ENCODE assay signal across 8 cellular contexts in genomic region chr12:113462117-113462774, GRCh38. TPM values are rescaled to one million over a fixed set of nuclear protein-coding genes. Genes with fewer than 3 reads are reported as not detected.
A peak's percentile ranks its signal among the peaks of the same experiment; 100 is the strongest.
DNase-seq lines count a peak whose midpoint lies in the region; ATAC-seq and TF ChIP-seq lines count a peak whose summit lies in the region.

No MANE protein-coding gene starts in this region.

- H2BK5ac ChIP-seq in trophoblast cell (ENCODE audit: low read depth, low read length, poor library complexity): no peak overlapping the region

- H3K4me3 ChIP-seq in Karpas-422 (ENCODE audit: low read length): no peak overlapping the region
- H3K4me3 ChIP-seq in trophoblast cell (ENCODE audit: low read depth, low read length): no peak overlapping the region
- H3K4me3 ChIP-seq in tibial artery: peak overlapping the region; percentile 26 to 41

- H3K9me3 ChIP-seq in Karpas-422 (ENCODE audit: low read length) (no peaks in the 10 kb centered on the region), trophoblast cell (ENCODE audit: insufficient read depth, low read depth, low read length) (peaks cover 4% of the 10 kb centered on the region), tibial artery (no peaks in the 10 kb centered on the region)

- H3K27me3 ChIP-seq in Karpas-422 (ENCODE audit: low read length) (no peaks in the 10 kb centered on the region), trophoblast cell (ENCODE audit: insufficient read depth, low read length) (peaks cover 52% of the 10 kb centered on the region), tibial artery (peaks cover 9 to 89% of the 10 kb centered on the region in 2 donors)

- no peak overlapping the region for H3K14ac ChIP-seq in trophoblast cell (ENCODE audit: low read length)

- H4K20me1 ChIP-seq in Karpas-422 (ENCODE audit: insufficient read depth, low read depth, low read length): no peaks in the 10 kb centered on the region

- H3K4me1 ChIP-seq in Karpas-422 (ENCODE audit: low read length): no peaks in the 10 kb centered on the region
- H3K4me1 ChIP-seq in trophoblast cell (ENCODE audit: control insufficient read depth in 1 of 2, insufficient read depth in 2 of 2, low read length in 2 of 2): peaks cover 0 to 2% of the 10 kb centered on the region in 2 experiments
- H3K4me1 ChIP-seq in tibial artery: peaks cover 0 to 48% (median 42%) of the 10 kb centered on the region in 4 donors

- no peak overlapping the region for H2BK120ac ChIP-seq in trophoblast cell (ENCODE audit: insufficient read depth, low read length, poor library complexity)

- H3K4me2 ChIP-seq in Karpas-422 (ENCODE audit: low read depth, low read length, poor library complexity, severe bottlenecking) (no peak overlapping the region), trophoblast cell (ENCODE audit: low read length) (peak overlapping the region; percentile 20)

- H2AK5ac ChIP-seq in trophoblast cell (ENCODE audit: low read length): no peak overlapping the region

- DNase-seq in Daoy (ENCODE audit: low read depth): peak; percentile 89
- peak; percentile 82 for DNase-seq in Karpas-422
- DNase-seq in SHP77 treated with DMSO at 0.1 percent for 48 hours (lab: John Stamatoyannopoulos, UW): peak; percentile 75
- DNase-seq in activated naive CD4-positive, alpha-beta T cell (lab: John Stamatoyannopoulos, UW): peak; percentile 23 to 57 (median 44)
- DNase-seq in globus pallidus (ENCODE audit: low spot score): peak; percentile 54
- DNase-seq in trophoblast cell: peak; percentile 59 to 82
- DNase-seq in tibial artery: peak; percentile 76 to 83

- peak; percentile 64 to 89 for TF ChIP-seq CTCF in tibial artery (IDR thresholded peaks at IDR 0.05)

- H3K36me3 ChIP-seq in Karpas-422 (ENCODE audit: insufficient read depth, low read length) (no peaks in the 10 kb centered on the region), trophoblast cell (ENCODE audit: control insufficient read depth in 1 of 2, insufficient read depth in 2 of 2, low read length in 2 of 2) (no peaks in the 10 kb centered on the region), tibial artery (no peaks in the 10 kb centered on the region)

- no peak overlapping the region for H3K4ac ChIP-seq in trophoblast cell (ENCODE audit: low read depth, low read length)

- H4K91ac ChIP-seq in trophoblast cell (ENCODE audit: low read depth, low read length): no peak overlapping the region

- no peaks in the 10 kb centered on the region for H3K79me2 ChIP-seq in Karpas-422 (ENCODE audit: low read length)
- no peaks in the 10 kb centered on the region for H3K79me2 ChIP-seq in trophoblast cell (ENCODE audit: control insufficient read depth, insufficient read depth, low read length, poor library complexity)

- no peak overlapping the region for H3K23ac ChIP-seq in trophoblast cell (ENCODE audit: low read length)

- WGBS in trophoblast cell (ENCODE audit: extremely low coverage, insufficient coverage, insufficient read length): no CpG with 5 or more reads among the region's 25 CpGs

- H2AFZ ChIP-seq in Karpas-422 (ENCODE audit: low read length): no peak overlapping the region
- H2AFZ ChIP-seq in trophoblast cell (ENCODE audit: insufficient read depth, low read length, poor library complexity): no peak overlapping the region

- intact Hi-C loops in tibial artery (cut with DNase I; ENCODE audit: low total_unique reads): no loop called here

- H2BK12ac ChIP-seq in trophoblast cell (ENCODE audit: low read length): no peak overlapping the region

- H3K9me2 ChIP-seq in Karpas-422 (replicated peaks; ENCODE audit: insufficient read depth, low read length): no peaks in the 10 kb centered on the region

- no peak for ATAC-seq in GM21367 (IDR thresholded peaks at IDR 0.05; ENCODE audit: unreplicated experiment)

- H3K27ac ChIP-seq in Karpas-422 (ENCODE audit: low read length): no peak overlapping the region
- no peak overlapping the region for H3K27ac ChIP-seq in trophoblast cell (ENCODE audit: low read depth, low read length)
- H3K27ac ChIP-seq in tibial artery: no peak overlapping the region

- no peak overlapping the region for H3K18ac ChIP-seq in trophoblast cell (ENCODE audit: low read length)

- H4K8ac ChIP-seq in trophoblast cell (ENCODE audit: low read depth, low read length): no peak overlapping the region

- no peak overlapping the region for H4K12ac ChIP-seq in trophoblast cell (ENCODE audit: low read depth, low read length)

- H3K9ac ChIP-seq in Karpas-422 (ENCODE audit: low read length) (no peak overlapping the region), trophoblast cell (ENCODE audit: low read length) (no peak overlapping the region)

- no peaks in the 10 kb centered on the region for H3K79me1 ChIP-seq in trophoblast cell (ENCODE audit: low read length)

RNA-seq across cellular contexts. Expression of gene LHX5, which starts 9.4 kb away (rescaled TPM):
- 0.09 and 0.46 TPM in 2 replicates for total RNA-seq in Daoy (2014; rRNA removed; shearing (Covaris generic))
- not detected in 2 replicates for total RNA-seq in Karpas-422 (2014; rRNA removed; shearing (Covaris generic); ENCODE audit: low replicate concordance)
- polyA plus RNA-seq in trophoblast cell (2013): 0.12 and 0.19 TPM in 2 replicates

RNA-seq across cellular contexts. Expression of gene SDSL, which starts 40.1 kb away (rescaled TPM):
- 41.7 and 42.8 TPM in 2 replicates for total RNA-seq in Daoy (2014; rRNA removed; shearing (Covaris generic))
- not detected in 2 replicates for total RNA-seq in Karpas-422 (2014; rRNA removed; shearing (Covaris generic); ENCODE audit: low replicate concordance)
- 1.4 and 1.8 TPM in 2 replicates for polyA plus RNA-seq in trophoblast cell (2013)

RNA-seq across cellular contexts. Expression of gene SDS, which starts 58.6 kb away (rescaled TPM):
- not detected in 2 replicates for total RNA-seq in Daoy (2014; rRNA removed; shearing (Covaris generic))
- total RNA-seq in Karpas-422 (2014; rRNA removed; shearing (Covaris generic); ENCODE audit: low replicate concordance): not detected in 2 replicates
- polyA plus RNA-seq in trophoblast cell (2013): not detected in 2 replicates

Comparison
In these comparisons a context has a peak if more than half of its experiments do, and no peak if none do; other contexts are left out.
1. H3K4me3 ChIP-seq: peak in tibial artery (2 of 2); none in Karpas-422 (single experiment) and trophoblast cell (single experiment).
2. RNA of gene SDSL, which starts 40.1 kb away (total RNA-seq): 41.7 to 42.8 TPM in Daoy; not detected in Karpas-422; every median in the first group is over 10 times any median in the second.
3. Peak in every context shown above with its lines, with median percentiles within 50 percentile points of each other: DNase-seq.